ENCODE assay signal across 8 cellular contexts in the genomic region with DNA sequence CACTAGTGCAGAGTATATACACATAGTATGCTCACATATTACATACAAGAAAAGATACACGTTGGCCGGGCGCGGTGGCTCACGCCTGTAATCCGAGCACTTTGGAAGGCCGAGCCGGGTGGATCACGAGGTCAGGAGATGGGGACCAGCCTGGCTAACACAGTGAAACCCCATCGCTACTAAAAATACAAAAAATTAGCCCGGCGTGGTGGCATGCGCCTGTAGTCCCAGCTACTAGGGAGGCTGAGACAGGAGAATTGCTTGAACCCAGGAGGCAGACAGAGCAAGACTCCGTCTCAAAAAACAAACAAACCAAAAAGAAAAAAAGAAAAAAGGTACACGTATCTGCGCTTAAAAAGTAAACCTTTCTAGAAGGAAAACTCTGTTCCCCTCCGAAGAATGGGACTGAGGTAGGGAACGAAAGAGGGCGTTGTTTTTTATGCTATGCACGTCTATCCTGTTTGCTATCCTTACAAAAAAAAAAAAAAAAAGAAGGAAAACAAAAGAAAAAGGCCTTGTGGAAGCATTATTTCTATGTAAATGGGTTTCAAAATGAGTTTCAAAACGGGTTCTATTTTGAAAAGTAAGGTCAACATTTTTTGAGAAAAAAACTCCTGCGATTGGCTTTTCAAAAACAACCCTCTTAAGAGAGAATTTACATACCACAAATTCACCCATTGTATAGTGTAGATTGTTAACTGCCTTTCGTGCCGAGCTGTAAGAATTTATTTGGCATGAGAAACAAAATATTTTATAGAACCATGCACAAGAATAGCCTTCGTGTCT. TPM values are rescaled to one million over a fixed set of nuclear protein-coding genes. Genes with fewer than 3 reads are reported as not detected.
A peak's percentile ranks its signal among the peaks of the same experiment; 100 is the strongest.
DNase-seq lines count a peak whose midpoint lies in the region; ATAC-seq and TF ChIP-seq lines count a peak whose summit lies in the region.

No MANE protein-coding gene starts in this region.

- H3K4me3 ChIP-seq in SJSA1 (peak overlapping the region; percentile 79), epithelial cell of esophagus (ENCODE audit: low read length) (peak overlapping the region; percentile 78), neuron (ENCODE audit: low read length) (peak overlapping the region; percentile 83)

- peak overlapping the region; percentile 66 for H3K27ac ChIP-seq in SJSA1

- ATAC-seq in GM21529 (IDR thresholded peaks at IDR 0.05; ENCODE audit: unreplicated experiment), result no peak

- no peaks in the 10 kb centered on the region for H3K27me3 ChIP-seq in SJSA1 (replicated peaks)
- no peaks in the 10 kb centered on the region for H3K27me3 ChIP-seq in neuron (ENCODE audit: insufficient read depth, low read length)

- no peak for TF ChIP-seq CTCF in epithelial cell of esophagus (IDR thresholded peaks at IDR 0.05; ENCODE audit: insufficient read depth, low read depth, low read length, missing control alignments)

- H2AFZ ChIP-seq in neuron (ENCODE audit: low read depth, low read length), result peak overlapping the region; percentile 64

- peaks cover 28% of the 10 kb centered on the region for H3K4me1 ChIP-seq in SJSA1 (replicated peaks)
- H3K4me1 ChIP-seq in neuron (ENCODE audit: insufficient read depth, low read length), result peaks cover 14% of the 10 kb centered on the region

- H3K36me3 ChIP-seq in SJSA1 (peaks cover 3% of the 10 kb centered on the region; the same call in 1 of the 2 replicates), neuron (ENCODE audit: insufficient read depth, low read length) (no peaks in the 10 kb centered on the region)

- DNase-seq in DMS79 treated with DMSO at 0.1 percent for 48 hours (lab: John Stamatoyannopoulos, UW), result peak; percentile 11
- DNase-seq in DMS79 (lab: John Stamatoyannopoulos, UW), result no peak
- DNase-seq in SJSA1 (ENCODE audit: low read depth in 1 of 2, low spot score in 2 of 2), result peak in 1 of 2 experiments; percentile 4
- DNase-seq in epithelial cell of esophagus (ENCODE audit: low read depth), result peak; percentile 34
- DNase-seq in C1 segment of cervical spinal cord (lab: John Stamatoyannopoulos, UW), result no peak
- DNase-seq in ureter (ENCODE audit: low spot score), result no peak

- H3K9me3 ChIP-seq in SJSA1 (replicated peaks), result no peaks in the 10 kb centered on the region
- no peaks in the 10 kb centered on the region for H3K9me3 ChIP-seq in neuron (ENCODE audit: low read length)

RNA-seq across cellular contexts. Expression of gene AK3, which starts 1.2 kb away (rescaled TPM):
- 46.6 and 47.2 TPM in 2 replicates for total RNA-seq in SJSA1 (2014; rRNA removed; shearing (Covaris generic))
- total RNA-seq in ureter, result 81.6 TPM

RNA-seq across cellular contexts. Expression of gene RCL1, which starts 53.0 kb away (rescaled TPM):
- 0.91 and 7.3 TPM in 2 replicates for total RNA-seq in SJSA1 (2014; rRNA removed; shearing (Covaris generic))
- total RNA-seq in ureter, result 35.1 TPM

Comparison
In these comparisons a context has a peak if more than half of its experiments do, and no peak if none do; other contexts are left out.
1. DNase-seq: peak in DMS79 treated with DMSO at 0.1 percent for 48 hours (single experiment) and epithelial cell of esophagus (single experiment); none in DMS79 (single experiment), C1 segment of cervical spinal cord (0 of 14) and ureter (single experiment).
2. Peak in every context shown above with its lines, with median percentiles within 50 percentile points of each other: H3K4me3 ChIP-seq.